Comparison of ENCODE assay signal across 12 cellular contexts in genomic region chr2:8132371-8132831, GRCh38.
DNase-seq lines count a peak whose midpoint lies in the region; ATAC-seq and TF ChIP-seq lines count a peak whose summit lies in the region.
"Had no signal": no experiment of that assay in that cellular context is flagged by ENCODE, and none has a peak within 500 bp of the region (broad histone marks: within the 10 kb centered on the region; RNA-seq: fewer than 3 reads in every experiment).

No MANE protein-coding gene starts in this region.

- H3K9me3 Mint-ChIP-seq in endodermal cell, result peaks cover 4% of the 10 kb centered on the region
- H3K9me3 Mint-ChIP-seq in T-helper 2 cell treated with Interferon-gamma antibody and Interleukin-4, amounts not matched to agents 5 μg/mL and 100 μg/mL, for 36 hours, result peaks cover 8% of the 10 kb centered on the region

- no peak overlapping the region for H3K4me3 Mint-ChIP-seq in endodermal cell
- H3K4me3 Mint-ChIP-seq in T-helper 2 cell treated with Interferon-gamma antibody and Interleukin-4, amounts not matched to agents 5 μg/mL and 100 μg/mL, for 36 hours, result no peak overlapping the region

- no peak overlapping the region for H3K14ac ChIP-seq in neuronal stem cell (ENCODE audit: low read length)

- peak overlapping the region; percentile 90 for H3K27ac ChIP-seq in endodermal cell (ENCODE audit: low read depth, low read length)
- no peak overlapping the region for H3K27ac ChIP-seq in neuronal stem cell (replicated peaks; ENCODE audit: low read length)
- H3K27ac ChIP-seq: pancreas, testis had no signal

- H2BK120ac ChIP-seq in neuronal stem cell (ENCODE audit: low read depth, low read length), result no peak overlapping the region

- no peak for ATAC-seq in GM19324 (IDR thresholded peaks at IDR 0.05; ENCODE audit: low FRiP score, unreplicated experiment)

- no peak overlapping the region for H4K8ac ChIP-seq in neuronal stem cell (ENCODE audit: low read depth, low read length)

- no peak overlapping the region for H2BK15ac ChIP-seq in neuronal stem cell (ENCODE audit: low read length)

- no peak overlapping the region for H4K91ac ChIP-seq in neuronal stem cell (ENCODE audit: low read depth, low read length, poor library complexity)

- H3K4me2 ChIP-seq in neuronal stem cell (ENCODE audit: insufficient read depth, low read length, poor library complexity, severe bottlenecking), result no peak overlapping the region
- H3K4me2 ChIP-seq: SK-N-SH had no signal

- no peaks in the 10 kb centered on the region for H3K36me3 Mint-ChIP-seq in endodermal cell (ENCODE audit: low read depth)
- H3K36me3 Mint-ChIP-seq in T-helper 2 cell treated with Interferon-gamma antibody and Interleukin-4, amounts not matched to agents 5 μg/mL and 100 μg/mL, for 36 hours (ENCODE audit: low read depth), result peaks cover 5% of the 10 kb centered on the region

- H3K23ac ChIP-seq in neuronal stem cell (ENCODE audit: low read depth, low read length, poor library complexity), result no peak overlapping the region

- no peak overlapping the region for H3K27ac Mint-ChIP-seq in endodermal cell
- no peak overlapping the region for H3K27ac Mint-ChIP-seq in T-helper 2 cell treated with Interferon-gamma antibody and Interleukin-4, amounts not matched to agents 5 μg/mL and 100 μg/mL, for 36 hours
- H3K27ac Mint-ChIP-seq: activated T-helper 2 cell treated with anti-CD3 and anti-CD28 coated beads, Interferon-gamma antibody, Interleukin-2, Interleukin-4, amounts not matched to agents 10 μg/mL and 5 μg/mL and 100 μg/mL, durations not matched to agents 14 hours and 24 hours and 36 hours had no signal

- peak overlapping the region; percentile 73 for H2AFZ ChIP-seq in neuronal stem cell (ENCODE audit: low read length)

- DNase-seq in DMS153 (lab: John Stamatoyannopoulos, UW) (peak; percentile 88), NCI-H1105 treated with DMSO at 0.1 percent for 48 hours (lab: John Stamatoyannopoulos, UW) (peak; percentile 52), endodermal cell (no peak), neuronal stem cell (ENCODE audit: low spot score) (no peak), ureter (ENCODE audit: low spot score) (no peak)
- no peak for DNase-seq in T-helper 2 cell treated with Interferon-gamma antibody and Interleukin-4, amounts not matched to agents 5 μg/mL and 100 μg/mL, for 36 hours (ENCODE audit: low spot score)
- DNase-seq: NCI-H2171 treated with DMSO at 0.1 percent for 48 hours, pancreas, SK-N-SH, testis had no signal

- no peaks in the 10 kb centered on the region for H3K27me3 Mint-ChIP-seq in endodermal cell (ENCODE audit: insufficient read depth)
- H3K27me3 Mint-ChIP-seq in T-helper 2 cell treated with Interferon-gamma antibody and Interleukin-4, amounts not matched to agents 5 μg/mL and 100 μg/mL, for 36 hours (ENCODE audit: low read depth), result no peaks in the 10 kb centered on the region

- peak overlapping the region; percentile 44 for H3K18ac ChIP-seq in neuronal stem cell (ENCODE audit: low read length)

- no peaks in the 10 kb centered on the region for H3K9me3 ChIP-seq in endodermal cell (ENCODE audit: control insufficient read depth, low read length)
- no peaks in the 10 kb centered on the region for H3K9me3 ChIP-seq in neuronal stem cell (replicated peaks in 1 of 2; ENCODE audit: control insufficient read depth in 2 of 2, insufficient read depth in 1 of 2, low read depth in 1 of 2, low read length in 2 of 2)
- H3K9me3 ChIP-seq: pancreas, SK-N-SH, testis had no signal

- no peak overlapping the region for H3K4me3 ChIP-seq in endodermal cell (ENCODE audit: low read length)
- peak overlapping the region in 1 of 2 donors; percentile 14 for H3K4me3 ChIP-seq in neuronal stem cell (ENCODE audit: low read length in 2 of 2)
- H3K4me3 ChIP-seq: pancreas, testis had no signal

- H2AK5ac ChIP-seq in neuronal stem cell (ENCODE audit: low read depth, low read length), result no peak overlapping the region

- H3K4ac ChIP-seq in neuronal stem cell (ENCODE audit: low read length), result no peak overlapping the region

- H2BK5ac ChIP-seq in neuronal stem cell (ENCODE audit: low read length), result no peak overlapping the region

- H3K9ac ChIP-seq in endodermal cell (ENCODE audit: extremely low read depth, low read length, poor library complexity, severe bottlenecking) (no peak overlapping the region), neuronal stem cell (ENCODE audit: low read depth, low read length, poor library complexity) (no peak overlapping the region)
- H3K9ac ChIP-seq: SK-N-SH had no signal

- 77 to 90% methylated on average over 9 to 13 of the region's 13 CpGs for WGBS in endodermal cell (ENCODE audit: insufficient coverage in 1 of 2, insufficient read length in 1 of 2), 2 experiments
- no CpG with 5 or more reads among the region's 13 CpGs for WGBS in neuronal stem cell (ENCODE audit: extremely low coverage in 2 of 2, insufficient read length in 2 of 2, insufficient replicate concordance in 1 of 2), 2 donors

- H3K79me1 ChIP-seq in neuronal stem cell (ENCODE audit: low read depth, low read length), result no peaks in the 10 kb centered on the region

- H2BK12ac ChIP-seq in neuronal stem cell (ENCODE audit: low read length), result no peak overlapping the region

- TF ChIP-seq CTCF in endodermal cell (conservative IDR thresholded peaks at IDR 0.05), result no peak

- H3K36me3 ChIP-seq in endodermal cell (ENCODE audit: control insufficient read depth, insufficient read depth, low read length) (no peaks in the 10 kb centered on the region), neuronal stem cell (replicated peaks in 1 of 2; ENCODE audit: control insufficient read depth in 2 of 2, insufficient read depth in 2 of 2, low read length in 2 of 2) (no peaks in the 10 kb centered on the region)
- H3K36me3 ChIP-seq: pancreas had no signal

- peaks cover 15% of the 10 kb centered on the region for H3K4me1 Mint-ChIP-seq in endodermal cell
- H3K4me1 Mint-ChIP-seq in T-helper 2 cell treated with Interferon-gamma antibody and Interleukin-4, amounts not matched to agents 5 μg/mL and 100 μg/mL, for 36 hours (ENCODE audit: low read depth), result peaks cover 6% of the 10 kb centered on the region

- H3K27me3 ChIP-seq in endodermal cell (ENCODE audit: control insufficient read depth, insufficient read depth, low read length, poor library complexity, severe bottlenecking) (no peaks in the 10 kb centered on the region), neuronal stem cell (ENCODE audit: control insufficient read depth in 3 of 3, insufficient read depth in 3 of 3, low read depth in 1 of 3, low read length in 3 of 3) (no peaks in the 10 kb centered on the region)
- H3K27me3 ChIP-seq: pancreas, testis had no signal

- H3K4me1 ChIP-seq in endodermal cell (ENCODE audit: control insufficient read depth, insufficient read depth, low read length), result no peaks in the 10 kb centered on the region
- peaks cover 7 to 11% of the 10 kb centered on the region in 2 donors for H3K4me1 ChIP-seq in neuronal stem cell (ENCODE audit: control insufficient read depth in 2 of 2, insufficient read depth in 1 of 2, low read depth in 1 of 2, low read length in 2 of 2)
- H3K4me1 ChIP-seq: pancreas, testis had no signal

Comparison
In these comparisons a context has a peak if more than half of its experiments do, and no peak if none do; other contexts are left out.
1. DNase-seq: peak in DMS153 (single experiment) and NCI-H1105 treated with DMSO at 0.1 percent for 48 hours (single experiment); none in endodermal cell (single experiment), neuronal stem cell (single experiment), ureter (single experiment) and T-helper 2 cell treated with Interferon-gamma antibody and Interleukin-4, amounts not matched to agents 5 μg/mL and 100 μg/mL, for 36 hours (single experiment).